In the genomic region with DNA sequence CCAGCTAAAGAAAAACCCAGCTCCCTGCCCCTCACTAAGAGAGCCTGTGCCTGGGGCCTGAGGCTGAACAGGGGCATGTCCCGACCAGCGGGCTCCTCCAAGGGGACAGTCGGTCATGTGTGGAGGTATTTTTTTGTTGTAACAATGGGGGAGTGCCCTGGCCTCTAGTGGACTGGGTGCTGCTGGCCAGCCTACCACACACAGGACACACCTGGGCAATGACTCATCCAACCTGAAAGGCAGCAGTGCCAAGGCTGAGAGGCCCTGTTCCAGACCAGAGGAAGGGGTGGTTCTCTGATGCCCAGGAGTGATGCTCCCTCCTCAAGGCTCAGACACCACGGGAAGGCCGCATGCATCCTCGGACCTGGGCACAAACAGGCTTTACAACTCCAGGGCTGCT, we compare ENCODE assay signal across 15 cellular contexts.
DNase-seq lines count a peak whose midpoint lies in the region; ATAC-seq, FAIRE-seq and TF ChIP-seq lines count a peak whose summit lies in the region.
"Had no signal": no experiment of that assay in that cellular context is flagged by ENCODE, and none has a peak within 500 bp of the region (broad histone marks: within the 10 kb centered on the region; RNA-seq: fewer than 3 reads in every experiment).

No MANE protein-coding gene starts in this region.

- dilution Hi-C loops in mammary epithelial cell (cut with HindIII; ENCODE audit: low sequenced_read_pairs) = no loop called here

- H3K27me3 Mint-ChIP-seq in MCF 10A (ENCODE audit: insufficient read depth, unreplicated experiment) = peaks cover 12% of the 10 kb centered on the region

- H3K36me3 ChIP-seq in breast epithelium (no peaks in the 10 kb centered on the region), mammary epithelial cell (ENCODE audit: insufficient read depth, low read length) (no peaks in the 10 kb centered on the region)

- in situ Hi-C loops in mammary epithelial cell (cut with MboI; ENCODE audit: low sequenced_read_pairs in 2 of 2) = no loop called here

- no peak overlapping the region for H3K4me2 ChIP-seq in mammary epithelial cell (ENCODE audit: insufficient read depth, low read depth, low read length)

- no peaks in the 10 kb centered on the region for H3K36me3 Mint-ChIP-seq in MCF 10A (ENCODE audit: insufficient read depth, unreplicated experiment)

- POLR2A ChIA-PET in MCF 10A (lab: Yijun Ruan, JAX) = interaction anchor here (0.6 kb wide), 1 partner anchor 1526 kb away, joined by 3 read pairs; no protein-coding TSS in a partner anchor

- intact Hi-C loops in MCF 10A (cut with micrococcal nuclease) = no loop called here
- intact Hi-C loops in breast epithelium (cut with DNase I; ENCODE audit: low total_unique reads) = no loop called here
- intact Hi-C loops in mammary epithelial cell (cut with micrococcal nuclease) = no loop called here

- no peak overlapping the region for H3K4me3 Mint-ChIP-seq in MCF 10A (ENCODE audit: unreplicated experiment)
- H3K4me3 Mint-ChIP-seq: CD4-positive, alpha-beta T cell had no signal

- no peak overlapping the region for H3K4me3 ChIP-seq in breast epithelium
- no peak overlapping the region for H3K4me3 ChIP-seq in mammary epithelial cell (replicated peaks in 1 of 3; ENCODE audit: insufficient read depth in 1 of 3, low read depth in 2 of 3, low read length in 3 of 3)

- ATAC-seq in GM18867 (IDR thresholded peaks at IDR 0.05; ENCODE audit: unreplicated experiment) (no peak), HG02623 (IDR thresholded peaks at IDR 0.05; ENCODE audit: unreplicated experiment) (no peak)

- WGBS in mammary epithelial cell (ENCODE audit: low coverage, missing lambda C conversion rate) = 24% methylated on average over 6 of the region's 6 CpGs

- no peak overlapping the region for H3K27ac ChIP-seq in breast epithelium
- no peak overlapping the region for H3K27ac ChIP-seq in mammary epithelial cell (ENCODE audit: insufficient read depth, low read depth, low read length)
- H3K27ac ChIP-seq: 22Rv1 had no signal

- FAIRE-seq in urothelium cell line (lab: Jason Lieb, UNC) = no peak

- H3K4me1 ChIP-seq in breast epithelium (no peaks in the 10 kb centered on the region), mammary epithelial cell (ENCODE audit: insufficient read depth, low read length) (no peaks in the 10 kb centered on the region)

- H3K79me2 ChIP-seq in mammary epithelial cell (ENCODE audit: insufficient read depth, low read length) = no peaks in the 10 kb centered on the region

- H3K9me3 ChIP-seq in breast epithelium = no peaks in the 10 kb centered on the region
- peaks cover 61% of the 10 kb centered on the region for H3K9me3 ChIP-seq in mammary epithelial cell (replicated peaks; ENCODE audit: insufficient read depth, low read length)

- no peak overlapping the region for H3K27ac Mint-ChIP-seq in MCF 10A (ENCODE audit: low read depth, unreplicated experiment)
- H3K27ac Mint-ChIP-seq: CD4-positive, alpha-beta T cell had no signal

- TF ChIP-seq POLR2A in breast epithelium (IDR thresholded peaks at IDR 0.05) = no peak

- peaks cover 0 to 47% of the 10 kb centered on the region in 2 donors for H3K27me3 ChIP-seq in breast epithelium
- no peaks in the 10 kb centered on the region for H3K27me3 ChIP-seq in mammary epithelial cell (ENCODE audit: insufficient read depth, low read length)

- no peak overlapping the region for H2AFZ ChIP-seq in mammary epithelial cell (ENCODE audit: low read depth, low read length)

- DNase-seq in MCF 10A (ENCODE audit: unreplicated experiment) = peak; percentile 53
- DNase-seq in breast epithelium (ENCODE audit: low spot score in 2 of 2) = no peak
- DNase-seq in mammary epithelial cell = peak; percentile 21
- DNase-seq in mucosa of gallbladder (ENCODE audit: low spot score) = peak; percentile 41
- DNase-seq in urothelium cell line (ENCODE audit: low spot score) = peak; percentile 42
- no peak for DNase-seq in stimulated activated CD4-positive, alpha-beta T cell treated with anti-CD3 and anti-CD28 coated beads, Interleukin-4, amount 100 ng/mL, for 4 hours
- DNase-seq: AML-193; C1 segment of cervical spinal cord; Calu3; CD4-positive, alpha-beta T cell; DMS 273 treated with DMSO at 0.1 percent for 48 hours; HCEC 1CT had no signal

- BruUV-seq in MCF 10A (replicated peaks; lab: Mats Ljungman, UMichigan) (no TSS peak), mammary epithelial cell (replicated peaks; lab: Mats Ljungman, UMichigan) (no TSS peak)

- no peaks in the 10 kb centered on the region for H3K4me1 Mint-ChIP-seq in MCF 10A (ENCODE audit: insufficient read depth, unreplicated experiment)

- CTCF ChIA-PET in MCF 10A (lab: Yijun Ruan, JAX) (no interaction called here), mammary epithelial cell (lab: Charles Lee; ENCODE audit: low non-redundant PET) (no interaction called here)

- no peaks in the 10 kb centered on the region for H4K20me1 ChIP-seq in mammary epithelial cell (ENCODE audit: insufficient read depth, low read length)

- TF ChIP-seq CTCF in MCF 10A (IDR thresholded peaks at IDR 0.05; ENCODE audit: unreplicated experiment) = no peak
- TF ChIP-seq CTCF in breast epithelium (IDR thresholded peaks at IDR 0.05) = no peak
- no peak for TF ChIP-seq CTCF in mammary epithelial cell (conservative IDR thresholded peaks at IDR 0.05 in 1 of 2, IDR thresholded peaks at IDR 0.05 in 1 of 2; ENCODE audit: extremely low read depth in 1 of 2, insufficient read depth in 1 of 2, low read depth in 1 of 2, low read length in 2 of 2)

- no peaks in the 10 kb centered on the region for H3K9me3 Mint-ChIP-seq in MCF 10A (ENCODE audit: unreplicated experiment)
- H3K9me3 Mint-ChIP-seq: CD4-positive, alpha-beta T cell had no signal

- H3K9ac ChIP-seq in mammary epithelial cell (ENCODE audit: insufficient read depth, low read length) = no peak overlapping the region

Comparison
In these comparisons a context has a peak if more than half of its experiments do, and no peak if none do; other contexts are left out.
1. DNase-seq: peak in MCF 10A (single experiment), mammary epithelial cell (single experiment), mucosa of gallbladder (single experiment) and urothelium cell line (single experiment); none in breast epithelium (0 of 2) and stimulated activated CD4-positive, alpha-beta T cell treated with anti-CD3 and anti-CD28 coated beads, Interleukin-4, amount 100 ng/mL, for 4 hours (0 of 2).